ENCODE assay signal across 9 cellular contexts in the genomic region with DNA sequence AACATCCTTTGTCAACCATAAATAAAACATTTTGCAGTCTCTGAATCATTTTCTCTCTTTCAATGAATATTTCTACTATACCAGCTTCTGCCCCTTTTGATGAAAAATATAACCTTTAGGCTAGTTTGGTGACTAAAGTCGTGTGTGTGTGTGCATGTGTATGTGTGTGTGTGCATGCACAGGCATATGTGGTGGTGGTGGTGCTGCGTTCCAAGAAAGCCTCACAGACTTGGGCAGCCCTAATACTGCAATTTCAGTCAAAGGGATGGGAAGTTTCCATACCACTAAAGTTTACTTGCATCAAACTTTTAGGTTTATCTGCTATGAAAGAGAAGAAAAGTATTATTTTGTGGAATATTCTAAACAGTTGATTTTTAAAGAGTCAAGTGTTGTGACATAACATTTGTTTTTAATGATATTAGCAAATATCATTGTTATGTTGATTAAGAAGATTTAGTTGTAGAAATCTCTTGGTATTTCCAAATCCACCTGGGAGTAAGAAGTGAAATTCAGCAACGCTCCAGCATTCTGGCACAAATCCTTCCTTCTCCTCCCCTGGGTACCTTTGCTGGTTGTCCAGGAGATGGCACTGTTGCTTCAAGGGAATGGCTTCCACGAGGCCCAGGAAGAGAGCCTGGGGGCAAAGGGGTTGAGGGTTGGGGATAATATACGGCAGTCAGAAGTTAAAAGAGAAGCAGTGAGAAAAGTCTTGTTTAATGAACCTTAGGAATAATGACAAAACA. TPM values are rescaled to one million over a fixed set of nuclear protein-coding genes. Genes with fewer than 3 reads are reported as not detected.
DNase-seq lines count a peak whose midpoint lies in the region; ATAC-seq lines count a peak whose summit lies in the region.
"Had no signal": no experiment of that assay in that cellular context is flagged by ENCODE, and none has a peak within 500 bp of the region (broad histone marks: within the 10 kb centered on the region; RNA-seq: fewer than 3 reads in every experiment).

No MANE protein-coding gene starts in this region.

- CTCF ChIA-PET in activated CD4-positive, alpha-beta T cell treated with anti-CD3 and anti-CD28 coated beads for 36 hours (lab: Charles Lee): interaction anchor here (0.8 to 2.6 kb wide), 6 partner anchors 9 to 344 kb away, joined by 3 to 36 read pairs (median 8); no protein-coding TSS in a partner anchor
- CTCF ChIA-PET in activated CD4-positive, alpha-beta memory T cell treated with anti-CD3 and anti-CD28 coated beads for 36 hours (lab: Charles Lee): interaction anchor here (0.7 to 2.4 kb wide), 8 partner anchors 12 to 167 kb away, joined by 3 to 16 read pairs (median 4); no protein-coding TSS in a partner anchor

- intact Hi-C loops in activated CD4-positive, alpha-beta T cell treated with anti-CD3 and anti-CD28 coated beads for 36 hours (cut with DNase I, micrococcal nuclease): loop anchor here (1.0 to 5.0 kb wide), 6 partner anchors 157 to 344 kb away; no protein-coding TSS in a partner anchor
- intact Hi-C loops in activated CD4-positive, alpha-beta memory T cell treated with anti-CD3 and anti-CD28 coated beads for 36 hours (cut with micrococcal nuclease): loop anchor here (1.0 kb wide), 1 partner anchor 163 kb away; no protein-coding TSS in a partner anchor
- intact Hi-C loops in Right ventricle myocardium superior (cut with DNase I): loop anchor here (5.0 kb wide), 1 partner anchor 160 kb away; no protein-coding TSS in a partner anchor

- ATAC-seq in activated CD4-positive, alpha-beta T cell treated with anti-CD3 and anti-CD28 coated beads for 36 hours: no peak
- peak; percentile 81 for ATAC-seq in HG02678 (IDR thresholded peaks at IDR 0.05; ENCODE audit: unreplicated experiment)
- ATAC-seq in Right ventricle myocardium superior (ENCODE audit: poor library complexity): peak; percentile 93
- no peak for ATAC-seq in GM19324 (IDR thresholded peaks at IDR 0.05; ENCODE audit: low FRiP score, unreplicated experiment)

- no peak overlapping the region for H3K27ac Mint-ChIP-seq in activated CD4-positive, alpha-beta T cell treated with anti-CD3 and anti-CD28 coated beads for 36 hours
- H3K27ac Mint-ChIP-seq in activated CD4-positive, alpha-beta memory T cell treated with anti-CD3 and anti-CD28 coated beads for 36 hours: no peak overlapping the region
- H3K27ac Mint-ChIP-seq: dendritic cell treated with granulocyte-macrophage colony-stimulating factor and Interleukin-4, amounts not matched to agents 40 ng/mL and 50 ng/mL, for 4 days had no signal

- H3K4me1 Mint-ChIP-seq in activated CD4-positive, alpha-beta T cell treated with anti-CD3 and anti-CD28 coated beads for 36 hours: no peaks in the 10 kb centered on the region
- no peaks in the 10 kb centered on the region for H3K4me1 Mint-ChIP-seq in activated CD4-positive, alpha-beta memory T cell treated with anti-CD3 and anti-CD28 coated beads for 36 hours (ENCODE audit: low read depth)

- peak; percentile 30 for DNase-seq in activated CD4-positive, alpha-beta T cell treated with anti-CD3 and anti-CD28 coated beads for 36 hours
- DNase-seq in activated CD4-positive, alpha-beta T cell treated with anti-CD3 and anti-CD28 coated beads for 4 hours: no peak
- DNase-seq in NCI-H2081 (lab: John Stamatoyannopoulos, UW): peak; percentile 77 to 78
- DNase-seq in activated CD4-positive, alpha-beta memory T cell treated with anti-CD3 and anti-CD28 coated beads for 36 hours: peak; percentile 9
- DNase-seq in Right ventricle myocardium superior: peak; percentile 39
- peak; percentile 94 for DNase-seq in pons (ENCODE audit: low spot score)

- H3K4me3 Mint-ChIP-seq in activated CD4-positive, alpha-beta T cell treated with anti-CD3 and anti-CD28 coated beads for 36 hours: no peak overlapping the region
- no peak overlapping the region for H3K4me3 Mint-ChIP-seq in activated CD4-positive, alpha-beta memory T cell treated with anti-CD3 and anti-CD28 coated beads for 36 hours
- H3K4me3 Mint-ChIP-seq: dendritic cell treated with granulocyte-macrophage colony-stimulating factor and Interleukin-4, amounts not matched to agents 40 ng/mL and 50 ng/mL, for 4 days had no signal

- POLR2A ChIA-PET in activated CD4-positive, alpha-beta T cell treated with anti-CD3 and anti-CD28 coated beads for 36 hours (lab: Charles Lee): no interaction called here
- POLR2A ChIA-PET in activated CD4-positive, alpha-beta memory T cell treated with anti-CD3 and anti-CD28 coated beads for 36 hours (lab: Charles Lee): no interaction called here

- no peaks in the 10 kb centered on the region for H3K9me3 Mint-ChIP-seq in activated CD4-positive, alpha-beta T cell treated with anti-CD3 and anti-CD28 coated beads for 36 hours (ENCODE audit: low read depth)
- no peaks in the 10 kb centered on the region for H3K9me3 Mint-ChIP-seq in activated CD4-positive, alpha-beta memory T cell treated with anti-CD3 and anti-CD28 coated beads for 36 hours
- H3K9me3 Mint-ChIP-seq: dendritic cell treated with granulocyte-macrophage colony-stimulating factor and Interleukin-4, amounts not matched to agents 40 ng/mL and 50 ng/mL, for 4 days had no signal

- peaks cover 13% of the 10 kb centered on the region for H3K27me3 Mint-ChIP-seq in activated CD4-positive, alpha-beta T cell treated with anti-CD3 and anti-CD28 coated beads for 36 hours
- H3K27me3 Mint-ChIP-seq in activated CD4-positive, alpha-beta memory T cell treated with anti-CD3 and anti-CD28 coated beads for 36 hours: peaks cover 8% of the 10 kb centered on the region
- H3K27me3 Mint-ChIP-seq: dendritic cell treated with granulocyte-macrophage colony-stimulating factor and Interleukin-4, amounts not matched to agents 40 ng/mL and 50 ng/mL, for 4 days had no signal

- no peaks in the 10 kb centered on the region for H3K36me3 Mint-ChIP-seq in activated CD4-positive, alpha-beta T cell treated with anti-CD3 and anti-CD28 coated beads for 36 hours (ENCODE audit: low read depth)
- H3K36me3 Mint-ChIP-seq in activated CD4-positive, alpha-beta memory T cell treated with anti-CD3 and anti-CD28 coated beads for 36 hours: no peaks in the 10 kb centered on the region

RNA-seq across cellular contexts. Expression of a gene that starts 41.5 kb away (rescaled TPM):
- not detected for total RNA-seq in activated CD4-positive, alpha-beta T cell treated with anti-CD3 and anti-CD28 coated beads for 36 hours
- not detected for total RNA-seq in activated CD4-positive, alpha-beta memory T cell treated with anti-CD3 and anti-CD28 coated beads for 36 hours
- 7.8 TPM for total RNA-seq in Right ventricle myocardium superior

Comparison
In these comparisons a context has a peak if more than half of its experiments do, and no peak if none do; other contexts are left out.
1. DNase-seq: peak in activated CD4-positive, alpha-beta T cell treated with anti-CD3 and anti-CD28 coated beads for 36 hours (single experiment), NCI-H2081 (2 of 2), activated CD4-positive, alpha-beta memory T cell treated with anti-CD3 and anti-CD28 coated beads for 36 hours (single experiment), Right ventricle myocardium superior (single experiment) and pons (single experiment); none in activated CD4-positive, alpha-beta T cell treated with anti-CD3 and anti-CD28 coated beads for 4 hours (0 of 2).
2. ATAC-seq: peak in HG02678 (single experiment) and Right ventricle myocardium superior (single experiment); none in activated CD4-positive, alpha-beta T cell treated with anti-CD3 and anti-CD28 coated beads for 36 hours (single experiment) and GM19324 (single experiment).